Comparison of ENCODE assay signal across 27 cellular contexts in genomic region chr4:115596265-115597001, GRCh38.
"Had no signal": no experiment of that assay in that cellular context is flagged by ENCODE, and none has a peak within 500 bp of the region (broad histone marks: within the 10 kb centered on the region; RNA-seq: fewer than 3 reads in every experiment).

No MANE protein-coding gene starts in this region.

- H3K36me3 Mint-ChIP-seq: activated naive CD8-positive, alpha-beta T cell; immature natural killer cell; naive thymus-derived CD8-positive, alpha-beta T cell; neural progenitor cell; T-cell had no signal

- H3K27ac Mint-ChIP-seq: activated CD4-positive, alpha-beta T cell treated with anti-CD3 and anti-CD28 coated beads for 36 hours; activated naive CD8-positive, alpha-beta T cell; activated T-helper 2 cell treated with anti-CD3 and anti-CD28 coated beads, Interferon-gamma antibody, Interleukin-2, Interleukin-4, amounts not matched to agents 10 μg/mL and 5 μg/mL and 100 μg/mL, durations not matched to agents 14 hours and 24 hours and 36 hours; dendritic cell treated with granulocyte-macrophage colony-stimulating factor and Interleukin-4, amounts not matched to agents 40 ng/mL and 50 ng/mL, for 4 days; immature natural killer cell; naive thymus-derived CD8-positive, alpha-beta T cell; neural progenitor cell; T-cell had no signal

- H3K27ac ChIP-seq: adrenal gland, ascending aorta, brain microvascular endothelial cell, hepatocyte, left lung, neural progenitor cell, upper lobe of left lung had no signal

- H3K4me3 ChIP-seq: adrenal gland, ascending aorta, hepatocyte, left lung, lung, neural progenitor cell, upper lobe of left lung had no signal

- DNase-seq: activated CD4-positive, alpha-beta T cell treated with anti-CD3 and anti-CD28 coated beads for 36 hours; activated CD4-positive, alpha-beta T cell treated with anti-CD3 and anti-CD28 coated beads, Interleukin-2, amount 50 U/mL, for 4 hours; activated CD8-positive, alpha-beta memory T cell treated with anti-CD3 and anti-CD28 coated beads for 24 hours; activated CD8-positive, alpha-beta memory T cell treated with anti-CD3 and anti-CD28 coated beads, Interleukin-2, amount 50 U/mL, for 4 hours; activated naive CD4-positive, alpha-beta T cell; activated T-cell treated with anti-CD3 and anti-CD28 coated beads, Interleukin-2, amount 50 U/mL, for 4 hours; brain microvascular endothelial cell; caudate nucleus; effector CD8-positive, alpha-beta T cell; foreskin melanocyte; immature natural killer cell; left lung; naive thymus-derived CD8-positive, alpha-beta T cell; small intestine; stimulated activated CD4-positive, alpha-beta T cell treated with anti-CD3 and anti-CD28 coated beads, Interleukin-15, amount 100 ng/mL, for 24 hours; stimulated activated naive CD4-positive, alpha-beta T cell; T-cell; upper lobe of left lung had no signal

- ATAC-seq: activated CD4-positive, alpha-beta T cell treated with anti-CD3 and anti-CD28 coated beads for 36 hours; activated T-cell treated with anti-CD3 and anti-CD28 coated beads, Interleukin-2, amount 50 U/mL, for 4 hours; left lung; naive thymus-derived CD8-positive, alpha-beta T cell; sciatic nerve; T-cell had no signal

- H3K4me1 Mint-ChIP-seq: activated CD4-positive, alpha-beta T cell treated with anti-CD3 and anti-CD28 coated beads for 36 hours; immature natural killer cell; naive thymus-derived CD8-positive, alpha-beta T cell; neural progenitor cell; T-cell had no signal

- H3K27me3 ChIP-seq: adrenal gland, ascending aorta, brain microvascular endothelial cell, hepatocyte, left lung, neural progenitor cell, upper lobe of left lung had no signal

- H3K4me1 ChIP-seq: adrenal gland, ascending aorta, left lung, neural progenitor cell, upper lobe of left lung had no signal

- H3K36me3 ChIP-seq: adrenal gland, ascending aorta, brain microvascular endothelial cell, left lung, neural progenitor cell, upper lobe of left lung had no signal

- H3K4me3 Mint-ChIP-seq: activated CD4-positive, alpha-beta T cell treated with anti-CD3 and anti-CD28 coated beads for 36 hours; activated naive CD8-positive, alpha-beta T cell; activated T-cell treated with anti-CD3 and anti-CD28 coated beads, Interleukin-2, amount 50 U/mL, for 4 hours; dendritic cell treated with granulocyte-macrophage colony-stimulating factor and Interleukin-4, amounts not matched to agents 40 ng/mL and 50 ng/mL, for 4 days; immature natural killer cell; naive thymus-derived CD8-positive, alpha-beta T cell; neural progenitor cell; T-cell had no signal

- H3K9me3 ChIP-seq: adrenal gland, left lung, upper lobe of left lung had no signal
